ENCODE assay signal across 8 cellular contexts in the genomic region with DNA sequence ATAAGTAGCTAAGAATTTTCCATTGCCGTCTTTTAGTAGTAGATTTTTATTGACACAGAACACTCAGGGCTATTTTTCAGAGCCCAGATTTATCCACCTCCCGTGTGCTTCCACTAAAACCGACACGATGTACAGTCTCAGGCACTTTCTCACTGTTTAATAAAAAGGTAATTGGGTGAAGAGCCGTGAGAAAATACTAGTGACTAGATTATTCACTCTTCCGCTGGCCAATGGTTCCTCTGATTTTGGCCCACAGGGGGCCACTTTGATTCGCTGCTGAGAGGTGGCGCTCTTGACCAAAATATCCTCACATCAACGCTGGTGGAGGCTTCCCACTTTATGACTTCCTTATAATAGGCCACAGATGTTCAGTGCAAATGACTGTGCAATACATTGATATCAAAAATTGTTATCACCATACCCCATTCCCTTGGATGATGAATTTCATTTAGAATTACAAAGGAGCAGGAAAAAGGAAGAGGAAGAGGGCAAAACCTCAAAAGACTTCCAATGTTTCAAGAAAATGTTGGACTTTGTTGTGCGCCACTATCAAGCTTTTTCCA. TPM values are rescaled to one million over a fixed set of nuclear protein-coding genes. Genes with fewer than 3 reads are reported as not detected.
DNase-seq lines count a peak whose midpoint lies in the region; ATAC-seq and TF ChIP-seq lines count a peak whose summit lies in the region.

No MANE protein-coding gene starts in this region.

- H3K9me3 ChIP-seq in BE2C (no peaks in the 10 kb centered on the region), colonic mucosa (no peaks in the 10 kb centered on the region), left lung (no peaks in the 10 kb centered on the region)

- TF ChIP-seq CTCF in BE2C (IDR thresholded peaks at IDR 0.05; ENCODE audit: low read depth, low read length): peak; percentile 92
- TF ChIP-seq CTCF in colonic mucosa (IDR thresholded peaks at IDR 0.05): peak; percentile 69
- TF ChIP-seq CTCF in left lung (IDR thresholded peaks at IDR 0.05): peak; percentile 61 to 67

- H3K4me3 ChIP-seq in BE2C (ENCODE audit: low read depth, low read length): no peak overlapping the region
- H3K4me3 ChIP-seq in colonic mucosa: no peak overlapping the region
- H3K4me3 ChIP-seq in left lung: no peak overlapping the region

- H3K27me3 ChIP-seq in BE2C (peaks cover 14% of the 10 kb centered on the region), colonic mucosa (no peaks in the 10 kb centered on the region), left lung (peaks cover 0 to 10% of the 10 kb centered on the region in 2 donors)

- no peaks in the 10 kb centered on the region for H3K9me3 Mint-ChIP-seq in stimulated activated naive CD8-positive, alpha-beta T cell treated with anti-CD3 and anti-CD28 coated beads, Interleukin-15, amount 100 ng/mL, for 72 hours

- DNase-seq in BE2C: peak; percentile 63
- peak; percentile 49 for DNase-seq in NCI-H1694 (lab: John Stamatoyannopoulos, UW)
- peak; percentile 10 for DNase-seq in T-helper 9 cell
- peak; percentile 65 for DNase-seq in colonic mucosa
- peak in 1 of 2 donors; percentile 51 for DNase-seq in left lung
- DNase-seq in stimulated activated naive CD8-positive, alpha-beta T cell treated with anti-CD3 and anti-CD28 coated beads, Interleukin-15, amount 100 ng/mL, for 72 hours: peak; percentile 27 to 41

- H3K36me3 ChIP-seq in BE2C (no peaks in the 10 kb centered on the region), colonic mucosa (no peaks in the 10 kb centered on the region), left lung (no peaks in the 10 kb centered on the region)

- H3K4me1 Mint-ChIP-seq in stimulated activated naive CD8-positive, alpha-beta T cell treated with anti-CD3 and anti-CD28 coated beads, Interleukin-15, amount 100 ng/mL, for 72 hours: no peaks in the 10 kb centered on the region

- no peak overlapping the region for H3K27ac Mint-ChIP-seq in stimulated activated naive CD8-positive, alpha-beta T cell treated with anti-CD3 and anti-CD28 coated beads, Interleukin-15, amount 100 ng/mL, for 72 hours

- H3K4me1 ChIP-seq in BE2C: no peaks in the 10 kb centered on the region
- H3K4me1 ChIP-seq in colonic mucosa: no peaks in the 10 kb centered on the region
- no peaks in the 10 kb centered on the region for H3K4me1 ChIP-seq in left lung

- intact Hi-C loops in colonic mucosa (cut with DNase I): loop anchor here (2.0 kb wide), 1 partner anchor 453 kb away; no protein-coding TSS in a partner anchor
- intact Hi-C loops in left lung (cut with DNase I): loop anchor here in 1 of 2 donors (5.0 kb wide), 2 partner anchors 438 to 453 kb away; no protein-coding TSS in a partner anchor

- ATAC-seq in GM18511 (IDR thresholded peaks at IDR 0.05; ENCODE audit: unreplicated experiment) (peak; percentile 89), HG02852 (IDR thresholded peaks at IDR 0.05; ENCODE audit: unreplicated experiment) (peak; percentile 93), left lung (peak; percentile 90)
- ATAC-seq in stimulated activated naive CD8-positive, alpha-beta T cell treated with anti-CD3 and anti-CD28 coated beads, Interleukin-15, amount 100 ng/mL, for 72 hours: peak; percentile 82

- H3K27ac ChIP-seq in colonic mucosa: no peak overlapping the region
- no peak overlapping the region for H3K27ac ChIP-seq in left lung

- H3K9ac ChIP-seq in colonic mucosa (ENCODE audit: low read depth in 2 of 2, low read length in 2 of 2): no peak overlapping the region

- no peaks in the 10 kb centered on the region for H3K27me3 Mint-ChIP-seq in stimulated activated naive CD8-positive, alpha-beta T cell treated with anti-CD3 and anti-CD28 coated beads, Interleukin-15, amount 100 ng/mL, for 72 hours

- H3K4me3 Mint-ChIP-seq in stimulated activated naive CD8-positive, alpha-beta T cell treated with anti-CD3 and anti-CD28 coated beads, Interleukin-15, amount 100 ng/mL, for 72 hours: no peak overlapping the region

RNA-seq across cellular contexts. Expression of a gene that starts 12.3 kb away (rescaled TPM):
- 106 TPM for polyA plus RNA-seq in BE2C (2012; ENCODE audit: insufficient read depth, insufficient read length, low read depth)
- total RNA-seq in colonic mucosa: 10 to 100 TPM; 39.4 to 44.8 TPM
- 10 to 100 TPM; 49.2 to 58.7 TPM for total RNA-seq in left lung
